28 cellular contexts compared by ENCODE assay signal in the genomic region with DNA sequence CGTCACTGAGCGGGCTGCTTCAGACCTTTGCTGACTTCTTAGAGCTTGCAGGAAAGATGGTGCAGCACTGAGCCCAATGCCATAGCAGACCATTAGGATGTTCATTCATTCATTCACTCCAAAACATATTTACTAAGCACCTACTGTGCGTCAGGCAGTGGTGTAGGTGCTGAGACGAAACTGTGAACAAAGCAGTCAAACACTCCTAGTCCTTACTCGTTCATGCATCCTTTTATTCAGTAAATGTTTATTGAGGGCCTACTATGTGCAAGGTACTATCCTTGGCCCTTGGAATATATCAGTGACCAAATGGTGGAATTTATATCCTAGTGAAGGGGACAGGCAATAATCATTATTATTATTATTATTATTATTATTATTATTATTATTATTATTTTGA.
"Had no signal": no experiment of that assay in that cellular context is flagged by ENCODE, and none has a peak within 500 bp of the region (broad histone marks: within the 10 kb centered on the region; RNA-seq: fewer than 3 reads in every experiment).

No MANE protein-coding gene starts in this region.

- DNase-seq: naive thymus-derived CD8-positive, alpha-beta T cell; nephron progenitor cell; nucleus accumbens; pancreas; right cardiac atrium; spleen; stimulated activated CD4-positive, alpha-beta T cell treated with anti-CD3 and anti-CD28 coated beads, Interleukin-12 subunit alpha, Interleukin-12 subunit beta, amount 100 ng/mL, for 4 hours; stimulated activated CD4-positive, alpha-beta T cell treated with anti-CD3 and anti-CD28 coated beads, Interleukin-1b, Interleukin-23, amount 100 ng/mL, for 48 hours; stimulated activated CD4-positive, alpha-beta T cell treated with anti-CD3 and anti-CD28 coated beads, Interleukin-4, amount 100 ng/mL, for 1 hour; stimulated activated CD4-positive, alpha-beta T cell treated with anti-CD3 and anti-CD28 coated beads, Interleukin-4, amount 100 ng/mL, for 4 hours; stimulated activated CD8-positive, alpha-beta memory T cell treated with anti-CD3 and anti-CD28 coated beads, Interleukin-4, amount 100 ng/mL, for 48 hours; stimulated activated naive CD4-positive, alpha-beta T cell; stimulated activated naive CD8-positive, alpha-beta T cell treated with anti-CD3 and anti-CD28 coated beads, Interleukin-15, amount 100 ng/mL, for 72 hours; stimulated activated naive CD8-positive, alpha-beta T cell treated with anti-CD3 and anti-CD28 coated beads, Interleukin-15, Interleukin-2, amounts not matched to agents 100 U/mL and 50 U/mL, for 24 hours; substantia nigra; testis; tibial artery; transverse colon; upper lobe of right lung; uterus had no signal

- H3K27me3 ChIP-seq: pancreas, spleen, suprapubic skin, testis, tibial artery, transverse colon, upper lobe of right lung, uterus had no signal

- H3K27ac ChIP-seq: neutrophil, pancreas, prostate gland, skin epidermis, spleen, suprapubic skin, testis, tibial artery, transverse colon, upper lobe of right lung, uterus had no signal

- ATAC-seq: naive thymus-derived CD8-positive, alpha-beta T cell; natural killer cell treated with Interleukin-12 subunit alpha and Interleukin-12 subunit beta and Interleukin-15 and Interleukin-18, amount 100 ng/mL, for 72 hours; pancreas; right cardiac atrium; sciatic nerve; stimulated activated memory B cell treated with anti-CD40 and anti-IgM and Interleukin-4, amounts not matched to agents 10 μg/mL and 1 μg/mL and 100 μg/mL, for 72 hours; stimulated activated naive CD8-positive, alpha-beta T cell treated with anti-CD3 and anti-CD28 coated beads, Interleukin-15, amount 100 ng/mL, for 72 hours; stimulated activated naive CD8-positive, alpha-beta T cell treated with anti-CD3 and anti-CD28 coated beads, Interleukin-15, Interleukin-2, amounts not matched to agents 100 U/mL and 50 U/mL, for 24 hours; upper lobe of right lung had no signal

- H3K4me2 ChIP-seq: smooth muscle cell had no signal

- H3K9me3 ChIP-seq: neutrophil, pancreas, prostate gland, suprapubic skin, testis, tibial artery, transverse colon, uterus had no signal

- H3K4me3 ChIP-seq: pancreas, prostate gland, skin epidermis, smooth muscle cell, spleen, suprapubic skin, testis, tibial artery, transverse colon, upper lobe of right lung, uterus had no signal

- H3K4me1 ChIP-seq: pancreas, prostate gland, spleen, suprapubic skin, testis, tibial artery, upper lobe of right lung, uterus had no signal

- FAIRE-seq: pancreas had no signal

- H3K36me3 ChIP-seq: neutrophil, pancreas, prostate gland, spleen, suprapubic skin, tibial artery, transverse colon, upper lobe of right lung, uterus had no signal
